Comparison of ENCODE assay signal across 10 cellular contexts in the genomic region with DNA sequence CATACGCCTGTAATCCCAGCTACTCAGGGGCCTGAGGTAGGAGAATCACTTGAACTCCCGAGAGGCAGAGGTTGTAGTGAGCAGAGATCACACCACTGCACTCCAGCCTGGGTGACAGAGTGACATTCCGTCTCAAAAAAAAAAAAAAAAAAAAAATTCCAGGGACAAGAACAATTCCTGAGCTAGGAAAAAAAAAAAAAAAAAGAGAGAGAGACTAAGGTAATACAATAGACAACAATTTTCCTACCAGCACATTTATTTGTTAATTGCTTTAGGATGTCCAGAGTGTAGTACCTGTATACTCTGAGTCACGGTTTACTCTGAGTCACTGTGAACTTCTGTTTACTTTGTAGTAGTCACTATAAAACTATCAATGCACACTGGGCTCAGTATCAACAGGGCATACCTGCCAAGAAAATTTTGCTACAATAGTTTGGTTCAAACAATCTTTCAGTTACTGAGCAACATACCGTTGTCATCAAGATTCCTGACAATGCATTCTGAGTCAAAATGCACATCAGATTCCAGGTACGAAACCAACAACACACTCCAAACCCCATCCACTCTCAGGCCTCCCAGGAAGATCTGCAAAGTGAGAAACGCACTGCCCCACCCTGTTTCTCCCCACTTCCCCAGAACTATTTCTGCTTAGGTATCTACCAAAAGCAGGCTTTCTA. TPM values are rescaled to one million over a fixed set of nuclear protein-coding genes. Genes with fewer than 3 reads are reported as not detected.
DNase-seq lines count a peak whose midpoint lies in the region; ATAC-seq, FAIRE-seq and TF ChIP-seq lines count a peak whose summit lies in the region.
"Had no signal": no experiment of that assay in that cellular context is flagged by ENCODE, and none has a peak within 500 bp of the region (broad histone marks: within the 10 kb centered on the region; RNA-seq: fewer than 3 reads in every experiment).

No MANE protein-coding gene starts in this region.

- ATAC-seq in mucosa of descending colon: peak; percentile 97
- no peak for ATAC-seq in HG03439 (IDR thresholded peaks at IDR 0.05; ENCODE audit: unreplicated experiment)
- ATAC-seq: GM12878 had no signal

- peaks cover 5% of the 10 kb centered on the region for H3K4me1 ChIP-seq in mucosa of descending colon (ENCODE audit: low read depth)

- peak; percentile 95 for DNase-seq in DMS53 treated with DMSO at 0.1 percent for 48 hours (lab: John Stamatoyannopoulos, UW; ENCODE audit: unreplicated experiment)
- DNase-seq in LNCaP clone FGC (ENCODE audit: low read depth): peak; percentile 97
- DNase-seq in cardiac fibroblast (ENCODE audit: low read depth in 2 of 2): peak; percentile 51 to 87
- DNase-seq in mucosa of descending colon: peak in 1 of 3 donors; percentile 57
- DNase-seq in activated CD4-positive, CD25-positive, alpha-beta regulatory T cell (lab: John Stamatoyannopoulos, UW): no peak
- DNase-seq in dedifferentiated amniotic fluid mesenchymal stem cell (ENCODE audit: extremely low spot score): no peak
- DNase-seq in GM12892 (ENCODE audit: insufficient read length): no peak
- DNase-seq: NCI-H2171 treated with DMSO at 0.1 percent for 48 hours had no signal

- intact Hi-C loops in mucosa of descending colon (cut with DNase I, micrococcal nuclease): no loop called here

- H3K36me3 ChIP-seq in mucosa of descending colon (ENCODE audit: low read depth): no peaks in the 10 kb centered on the region

- H3K4me3 ChIP-seq in LNCaP clone FGC (ENCODE audit: low read depth, low read length) (no peak overlapping the region), cardiac fibroblast (replicated peaks in 1 of 2; ENCODE audit: low read depth in 2 of 2, low read length in 2 of 2) (no peak overlapping the region), mucosa of descending colon (no peak overlapping the region)
- H3K4me3 ChIP-seq: GM12878 had no signal

- H3K9me3 ChIP-seq in mucosa of descending colon: no peaks in the 10 kb centered on the region

- TF ChIP-seq CTCF in LNCaP clone FGC (IDR thresholded peaks at IDR 0.05; ENCODE audit: control insufficient read depth, extremely low read depth, insufficient read depth) (no peak), cardiac fibroblast (IDR thresholded peaks at IDR 0.05; ENCODE audit: low read depth, low read length) (no peak), mucosa of descending colon (IDR thresholded peaks at IDR 0.05) (no peak)

- TF ChIP-seq POLR2A in GM12892 (IDR thresholded peaks at IDR 0.05; ENCODE audit: low read depth, low read length): no peak

- FAIRE-seq in GM12892 (lab: Jason Lieb, UNC): no peak
- FAIRE-seq: GM12878 had no signal

RNA-seq across cellular contexts. Expression of a gene that starts 28.3 kb away (rescaled TPM):
- total RNA-seq in mucosa of descending colon: 10 to 100 TPM; 26.7 to 67.4 (median 42.1) TPM
- polyA plus RNA-seq in GM12892 (2012; ENCODE audit: missing spikeins): not detected

Comparison
In these comparisons a context has a peak if more than half of its experiments do, and no peak if none do; other contexts are left out.
1. DNase-seq: peak in DMS53 treated with DMSO at 0.1 percent for 48 hours (single experiment), LNCaP clone FGC (single experiment) and cardiac fibroblast (2 of 2); none in activated CD4-positive, CD25-positive, alpha-beta regulatory T cell (0 of 4), dedifferentiated amniotic fluid mesenchymal stem cell (single experiment) and GM12892 (single experiment).